Comparison of ENCODE assay signal across 25 cellular contexts in genomic region chr2:38775097-38775920, GRCh38.
"Had no signal": no experiment of that assay in that cellular context is flagged by ENCODE, and none has a peak within 500 bp of the region (broad histone marks: within the 10 kb centered on the region; RNA-seq: fewer than 3 reads in every experiment).

No MANE protein-coding gene starts in this region.

- H3K36me3 ChIP-seq: colonic mucosa, prostate gland, tibial artery had no signal

- H3K4me3 Mint-ChIP-seq: stimulated activated naive CD8-positive, alpha-beta T cell treated with anti-CD3 and anti-CD28 coated beads, Interleukin-15, Interleukin-2, amounts not matched to agents 100 ng/mL and 50 ng/mL, for 24 hours had no signal

- H3K27me3 ChIP-seq: esophagus muscularis mucosa, hepatocyte, tibial artery, vagina had no signal

- FAIRE-seq: bronchial epithelial cell, frontal cortex had no signal

- H3K27ac ChIP-seq: colonic mucosa, esophagus muscularis mucosa, hepatocyte, left lung, prostate gland, tibial artery, vagina had no signal

- H3K27ac Mint-ChIP-seq: activated naive CD8-positive, alpha-beta T cell; activated T-helper 2 cell treated with anti-CD3 and anti-CD28 coated beads, Interferon-gamma antibody, Interleukin-2, Interleukin-4, amounts not matched to agents 10 μg/mL and 5 μg/mL and 100 μg/mL, durations not matched to agents 14 hours and 24 hours and 36 hours; naive B cell; stimulated activated naive CD8-positive, alpha-beta T cell treated with anti-CD3 and anti-CD28 coated beads, Interleukin-15, Interleukin-2, amounts not matched to agents 100 ng/mL and 50 ng/mL, for 24 hours had no signal

- H3K4me2 ChIP-seq: hepatocyte had no signal

- H3K4me3 ChIP-seq: colonic mucosa, esophagus muscularis mucosa, hepatocyte, left lung, lung, prostate gland, tibial artery, vagina had no signal

- DNase-seq: activated CD4-positive, alpha-beta T cell treated with anti-CD3 and anti-CD28 coated beads for 4 hours; activated CD4-positive, alpha-beta T cell treated with anti-CD3 and anti-CD28 coated beads, Interleukin-2, amount 50 U/mL, for 48 hours; activated CD4-positive, CD25-positive, alpha-beta regulatory T cell; activated CD8-positive, alpha-beta memory T cell treated with anti-CD3 and anti-CD28 coated beads, Interleukin-2, amount 50 U/mL, for 48 hours; activated naive CD4-positive, alpha-beta T cell; activated T-cell treated with anti-CD3 and anti-CD28 coated beads, Interleukin-2, amount 50 U/mL, for 4 hours; colonic mucosa; glutamatergic neuron; immature natural killer cell; kidney glomerular epithelial cell; left lung; naive B cell; substantia nigra; T1000; tibial artery had no signal

- H2AFZ ChIP-seq: hepatocyte had no signal

- H3K4me1 ChIP-seq: colonic mucosa, prostate gland had no signal

- ATAC-seq: activated T-cell treated with anti-CD3 and anti-CD28 coated beads, Interleukin-2, amount 50 U/mL, for 4 hours; left lung had no signal

- H3K36me3 Mint-ChIP-seq: activated naive CD8-positive, alpha-beta T cell; immature natural killer cell; naive B cell had no signal

- H3K9me3 ChIP-seq: colonic mucosa, esophagus muscularis mucosa, left lung, prostate gland, tibial artery, vagina had no signal

- H3K9me3 Mint-ChIP-seq: activated T-cell treated with anti-CD3 and anti-CD28 coated beads, Interleukin-2, amount 50 U/mL, for 4 hours; activated T-helper 2 cell treated with anti-CD3 and anti-CD28 coated beads, Interferon-gamma antibody, Interleukin-2, Interleukin-4, amounts not matched to agents 10 μg/mL and 5 μg/mL and 100 μg/mL, durations not matched to agents 14 hours and 24 hours and 36 hours; immature natural killer cell; naive B cell; stimulated activated naive CD8-positive, alpha-beta T cell treated with anti-CD3 and anti-CD28 coated beads, Interleukin-15, Interleukin-2, amounts not matched to agents 100 ng/mL and 50 ng/mL, for 24 hours had no signal
